In genomic region chr19:18473003-18473705, GRCh38 we compare ENCODE assay signal across 1 cellular context.
TF ChIP-seq lines count a peak whose summit lies in the region.

No MANE protein-coding gene starts in this region.

TF ChIP-seq in GM23338, 12 proteins besides CTCF, POLR2A, EP300 and RAD21:
- TF ChIP-seq ZNF462 (CRISPR knock-in tag; IDR thresholded peaks at IDR 0.05) = no peak
- TF ChIP-seq STAT1 (IDR thresholded peaks at IDR 0.05; ENCODE audit: unreplicated experiment) = no peak
- TF ChIP-seq ETS1 (IDR thresholded peaks at IDR 0.05) = no peak
- TF ChIP-seq NANOG (IDR thresholded peaks at IDR 0.05; ENCODE audit: borderline replicate concordance) = no peak
- no peak for TF ChIP-seq ZNF331 (CRISPR knock-in tag; IDR thresholded peaks at IDR 0.05; ENCODE audit: low read depth)
- no peak for TF ChIP-seq EZH2phosphoT487 (IDR thresholded peaks at IDR 0.05; ENCODE audit: unreplicated experiment)
- no peak for TF ChIP-seq JUNB (IDR thresholded peaks at IDR 0.05; ENCODE audit: unreplicated experiment)
